Comparison of ENCODE assay signal across 9 cellular contexts in the genomic region with DNA sequence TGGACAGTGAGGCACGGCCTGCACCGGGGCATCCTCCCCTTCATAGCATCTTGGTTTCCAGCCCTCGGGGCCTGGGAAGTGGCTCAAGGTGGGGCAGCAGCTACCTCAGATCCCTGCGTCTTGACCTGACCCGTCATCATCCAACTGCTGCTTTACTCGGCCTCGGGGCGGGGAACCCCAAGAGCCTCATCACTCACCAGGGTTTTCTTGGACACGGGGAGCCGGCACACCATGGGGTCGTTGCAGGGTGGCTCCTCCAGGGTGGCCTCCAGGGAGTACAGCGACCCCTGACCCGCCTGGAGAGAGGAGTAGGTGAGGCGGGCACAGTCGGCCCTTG. TPM values are rescaled to one million over a fixed set of nuclear protein-coding genes. Genes with fewer than 3 reads are reported as not detected.
DNase-seq lines count a peak whose midpoint lies in the region; ATAC-seq and TF ChIP-seq lines count a peak whose summit lies in the region.
"Had no signal": no experiment of that assay in that cellular context is flagged by ENCODE, and none has a peak within 500 bp of the region (broad histone marks: within the 10 kb centered on the region; RNA-seq: fewer than 3 reads in every experiment).

No MANE protein-coding gene starts in this region.

- H3K4me1 ChIP-seq in CD4-positive, CD25-positive, alpha-beta regulatory T cell (ENCODE audit: control insufficient read depth, insufficient read depth, low read length, poor library complexity, severe bottlenecking), result peaks cover 12% of the 10 kb centered on the region
- no peaks in the 10 kb centered on the region for H3K4me1 ChIP-seq in SJCRH30
- H3K4me1 ChIP-seq in psoas muscle, result peaks cover 12% of the 10 kb centered on the region

- no peak for ATAC-seq in CD4-positive, CD25-positive, alpha-beta regulatory T cell (ENCODE audit: low read depth in 2 of 2)
- peak in 2 of 4 donors; percentile 3 to 4 for ATAC-seq in psoas muscle
- no peak for ATAC-seq in left lobe of liver

- in situ Hi-C loops in KBM-7 (cut with MboI; ENCODE audit: low pct_unique_long_range_greater_than_20kb, low sequenced_read_pairs), result no loop called here

- H3K9me3 ChIP-seq in CD4-positive, CD25-positive, alpha-beta regulatory T cell (ENCODE audit: control insufficient read depth in 2 of 2, low read length in 2 of 2), result no peaks in the 10 kb centered on the region
- H3K9me3 ChIP-seq in SJCRH30 (replicated peaks), result no peaks in the 10 kb centered on the region
- H3K9me3 ChIP-seq in psoas muscle, result no peaks in the 10 kb centered on the region

- H3K36me3 ChIP-seq in CD4-positive, CD25-positive, alpha-beta regulatory T cell (ENCODE audit: control insufficient read depth, insufficient read depth, low read length), result no peaks in the 10 kb centered on the region
- H3K36me3 ChIP-seq in SJCRH30, result no peaks in the 10 kb centered on the region
- H3K36me3 ChIP-seq in psoas muscle (ENCODE audit: insufficient read depth in 1 of 2, low read depth in 1 of 2), result peaks cover 0 to 47% of the 10 kb centered on the region in 2 donors

- H3K36me3 Mint-ChIP-seq in CD4-positive, CD25-positive, alpha-beta regulatory T cell, result no peaks in the 10 kb centered on the region

- H3K27me3 ChIP-seq in CD4-positive, CD25-positive, alpha-beta regulatory T cell (ENCODE audit: control insufficient read depth, insufficient read depth, low read length), result no peaks in the 10 kb centered on the region
- H3K27me3 ChIP-seq in SJCRH30 (no peaks in the 10 kb centered on the region), psoas muscle (ENCODE audit: insufficient read depth in 3 of 3, low read length in 2 of 3) (no peaks in the 10 kb centered on the region)

- WGBS in psoas muscle, 3 donors, result 44 to 50% (median 47%) methylated on average over 13 to 15 of the region's 15 CpGs

- H3K9me3 Mint-ChIP-seq in CD4-positive, CD25-positive, alpha-beta regulatory T cell, result peaks cover 0 to 3% (median 0%) of the 10 kb centered on the region in 7 donors

- H3K27ac ChIP-seq in CD4-positive, CD25-positive, alpha-beta regulatory T cell (ENCODE audit: insufficient read depth, low read length, poor library complexity, severe bottlenecking), result no peak overlapping the region
- no peak overlapping the region for H3K27ac ChIP-seq in SJCRH30
- peak overlapping the region; percentile 65 for H3K27ac ChIP-seq in psoas muscle

- peak overlapping the region in 3 of 4 donors; percentile 65 to 76 (median 74) for H3K4me3 Mint-ChIP-seq in CD4-positive, CD25-positive, alpha-beta regulatory T cell

- H3K4me1 Mint-ChIP-seq in CD4-positive, CD25-positive, alpha-beta regulatory T cell, result peaks cover 0 to 13% (median 1%) of the 10 kb centered on the region in 4 donors

- intact Hi-C loops in psoas muscle (cut with DNase I), result no loop called here

- TF ChIP-seq CTCF in epithelial cell of esophagus (IDR thresholded peaks at IDR 0.05; ENCODE audit: insufficient read depth, low read depth, low read length, missing control alignments) (no peak), psoas muscle (IDR thresholded peaks at IDR 0.05) (no peak)

- DNase-seq in CD4-positive, CD25-positive, alpha-beta regulatory T cell, result no peak
- DNase-seq in SJCRH30, result no peak
- DNase-seq in epithelial cell of esophagus (ENCODE audit: low read depth), result no peak
- no peak for DNase-seq in psoas muscle
- no peak for DNase-seq in nucleus accumbens (lab: John Stamatoyannopoulos, UW)
- no peak for DNase-seq in KBM-7
- DNase-seq in left lobe of liver (ENCODE audit: low spot score), result no peak
- no peak for DNase-seq in middle frontal gyrus (ENCODE audit: extremely low spot score, low spot score)

- no peak overlapping the region for H3K4me3 ChIP-seq in CD4-positive, CD25-positive, alpha-beta regulatory T cell (ENCODE audit: low read depth, low read length)
- H3K4me3 ChIP-seq in SJCRH30 (peak overlapping the region; percentile 63), epithelial cell of esophagus (ENCODE audit: low read length) (peak overlapping the region; percentile 5), psoas muscle (peak overlapping the region; percentile 72)

- H3K27ac Mint-ChIP-seq in CD4-positive, CD25-positive, alpha-beta regulatory T cell, result no peak overlapping the region

- H3K27me3 Mint-ChIP-seq in CD4-positive, CD25-positive, alpha-beta regulatory T cell, result peaks cover 9% of the 10 kb centered on the region

RNA-seq across cellular contexts. Expression of a gene that starts 0.7 kb away (rescaled TPM):
- 6.9 TPM for total RNA-seq in CD4-positive, CD25-positive, alpha-beta regulatory T cell
- 10 to 100 TPM; 17.3 to 28.6 (median 17.9) TPM for polyA plus RNA-seq in CD4-positive, CD25-positive, alpha-beta regulatory T cell
- 4.5 and 5.2 TPM in 2 replicates for total RNA-seq in SJCRH30 (2014; rRNA removed; shearing (Covaris generic))
- total RNA-seq in psoas muscle (10 to 100 TPM; 31.5 to 79.0 (median 50.3) TPM), left lobe of liver (45.5 TPM)
- polyA plus RNA-seq in psoas muscle, result 10 to 100 TPM; 16.5 to 33.0 (median 31.5) TPM

RNA-seq across cellular contexts. Expression of a gene that starts 21.1 kb away (rescaled TPM):
- not detected for total RNA-seq in CD4-positive, CD25-positive, alpha-beta regulatory T cell
- not detected for polyA plus RNA-seq in CD4-positive, CD25-positive, alpha-beta regulatory T cell
- not detected in 2 replicates for total RNA-seq in SJCRH30 (2014; rRNA removed; shearing (Covaris generic))
- total RNA-seq in psoas muscle (100 to 1,000 TPM in 1 of 4 donors, 10 to 100 TPM in 2, 1 to 10 TPM in 1; 2.9 to 254 (median 78.4) TPM), left lobe of liver (not detected)
- polyA plus RNA-seq in psoas muscle, result 100 to 1,000 TPM in 1 of 3 donors, 10 to 100 TPM in 1, 1 to 10 TPM in 1; 8.7 to 531 (median 15.1) TPM
- total RNA-seq: omental fat pad had no signal

RNA-seq across cellular contexts. Expression of a gene that starts 21.9 kb away (rescaled TPM):
- 15.5 TPM for total RNA-seq in CD4-positive, CD25-positive, alpha-beta regulatory T cell
- 10 to 100 TPM; 14.1 to 20.6 (median 15.0) TPM for polyA plus RNA-seq in CD4-positive, CD25-positive, alpha-beta regulatory T cell
- 2.6 and 3.1 TPM in 2 replicates for total RNA-seq in SJCRH30 (2014; rRNA removed; shearing (Covaris generic))
- total RNA-seq in psoas muscle (1 to 10 TPM; 3.9 to 6.5 (median 5.2) TPM), left lobe of liver (6.9 TPM)
- 1 to 10 TPM; 5.4 to 7.6 (median 5.5) TPM for polyA plus RNA-seq in psoas muscle

RNA-seq across cellular contexts. Expression of a gene that starts 25.1 kb away (rescaled TPM):
- total RNA-seq in CD4-positive, CD25-positive, alpha-beta regulatory T cell, result 0.35 TPM
- not detected for polyA plus RNA-seq in CD4-positive, CD25-positive, alpha-beta regulatory T cell
- 0.23 and 0.43 TPM in 2 replicates for total RNA-seq in SJCRH30 (2014; rRNA removed; shearing (Covaris generic))
- total RNA-seq in psoas muscle, result under 1 TPM in 3 of 4 donors, not detected in 1; 0.36 to 0.46 (median 0.36) TPM
- polyA plus RNA-seq in psoas muscle, result 1 to 10 TPM in 1 of 3 donors, under 1 TPM in 2; 0.06 to 1.1 (median 0.20) TPM
- total RNA-seq in left lobe of liver, result 0.10 TPM

RNA-seq across cellular contexts. Expression of a gene that starts 25.2 kb away (rescaled TPM):
- total RNA-seq in CD4-positive, CD25-positive, alpha-beta regulatory T cell, result 31.4 TPM
- polyA plus RNA-seq in CD4-positive, CD25-positive, alpha-beta regulatory T cell, result 10 to 100 TPM; 31.0 to 37.8 (median 35.6) TPM
- total RNA-seq in SJCRH30 (2014; rRNA removed; shearing (Covaris generic)), result 10.3 and 15.3 TPM in 2 replicates
- total RNA-seq in psoas muscle, result 10 to 100 TPM; 10.5 to 17.0 (median 14.8) TPM
- polyA plus RNA-seq in psoas muscle, result 10 to 100 TPM; 15.2 to 22.9 (median 15.7) TPM
- 68.5 TPM for total RNA-seq in left lobe of liver
